Comparison of ENCODE assay signal across 28 cellular contexts in genomic region chr7:73728551-73728950, GRCh38. TPM values are rescaled to one million over a fixed set of nuclear protein-coding genes. Genes with fewer than 3 reads are reported as not detected.
"Had no signal": no experiment of that assay in that cellular context is flagged by ENCODE, and none has a peak within 500 bp of the region (broad histone marks: within the 10 kb centered on the region; RNA-seq: fewer than 3 reads in every experiment).

No MANE protein-coding gene starts in this region.

- H3K27ac Mint-ChIP-seq: naive thymus-derived CD4-positive, alpha-beta T cell; stimulated activated effector memory CD8-positive, alpha-beta T cell treated with anti-CD3 and anti-CD28 coated beads, Interleukin-12 subunit alpha, Interleukin-12 subunit beta, amount 100 ng/mL, for 72 hours had no signal

- H3K4me1 Mint-ChIP-seq: stimulated activated effector memory CD8-positive, alpha-beta T cell treated with anti-CD3 and anti-CD28 coated beads, Interleukin-12 subunit alpha, Interleukin-12 subunit beta, amount 100 ng/mL, for 72 hours had no signal

- H3K36me3 Mint-ChIP-seq: naive thymus-derived CD4-positive, alpha-beta T cell; stimulated activated effector memory CD8-positive, alpha-beta T cell treated with anti-CD3 and anti-CD28 coated beads, Interleukin-12 subunit alpha, Interleukin-12 subunit beta, amount 100 ng/mL, for 72 hours had no signal

- H3K4me3 Mint-ChIP-seq: naive thymus-derived CD4-positive, alpha-beta T cell; stimulated activated effector memory CD8-positive, alpha-beta T cell treated with anti-CD3 and anti-CD28 coated beads, Interleukin-12 subunit alpha, Interleukin-12 subunit beta, amount 100 ng/mL, for 72 hours had no signal

- H3K27ac ChIP-seq: coronary artery, esophagus muscularis mucosa, foreskin keratinocyte, gastroesophageal sphincter, heart left ventricle, hepatocyte, left lung, ovary, psoas muscle, sigmoid colon, stomach, thyroid gland had no signal

- ATAC-seq: foreskin keratinocyte; gastroesophageal sphincter; heart left ventricle; left lung; naive thymus-derived CD4-positive, alpha-beta T cell; psoas muscle; right cardiac atrium; stimulated activated effector memory CD8-positive, alpha-beta T cell treated with anti-CD3 and anti-CD28 coated beads, Interleukin-12 subunit alpha, Interleukin-12 subunit beta, amount 100 ng/mL, for 72 hours had no signal

- DNase-seq: dermis blood vessel endothelial cell; effector memory CD4-positive, alpha-beta T cell; foreskin keratinocyte; heart left ventricle; kidney; left lung; mesendoderm; midbrain; naive thymus-derived CD4-positive, alpha-beta T cell; occipital lobe; ovary; psoas muscle; right cardiac atrium; sigmoid colon; stimulated activated CD4-positive, alpha-beta T cell treated with anti-CD3 and anti-CD28 coated beads, Interleukin-2, amount 100 ng/mL, for 24 hours; stimulated activated CD4-positive, alpha-beta T cell treated with anti-CD3 and anti-CD28 coated beads, Interleukin-4, amount 100 ng/mL, for 24 hours; stimulated activated naive CD4-positive, alpha-beta T cell treated with Interleukin-2 at 50 U/mL for 16 hours; stomach; thyroid gland; trophoblast cell had no signal

- H3K9me3 Mint-ChIP-seq: naive thymus-derived CD4-positive, alpha-beta T cell; stimulated activated effector memory CD8-positive, alpha-beta T cell treated with anti-CD3 and anti-CD28 coated beads, Interleukin-12 subunit alpha, Interleukin-12 subunit beta, amount 100 ng/mL, for 72 hours had no signal

RNA-seq across cellular contexts. Expression of gene CLDN3, which starts 41.5 kb away (rescaled TPM):
- total RNA-seq: fibroblast of lung; foreskin keratinocyte; heart left ventricle; naive thymus-derived CD4-positive, alpha-beta T cell; occipital lobe; right cardiac atrium; subcutaneous adipose tissue; temporal lobe had no signal
